13 cellular contexts compared by ENCODE assay signal in the genomic region with DNA sequence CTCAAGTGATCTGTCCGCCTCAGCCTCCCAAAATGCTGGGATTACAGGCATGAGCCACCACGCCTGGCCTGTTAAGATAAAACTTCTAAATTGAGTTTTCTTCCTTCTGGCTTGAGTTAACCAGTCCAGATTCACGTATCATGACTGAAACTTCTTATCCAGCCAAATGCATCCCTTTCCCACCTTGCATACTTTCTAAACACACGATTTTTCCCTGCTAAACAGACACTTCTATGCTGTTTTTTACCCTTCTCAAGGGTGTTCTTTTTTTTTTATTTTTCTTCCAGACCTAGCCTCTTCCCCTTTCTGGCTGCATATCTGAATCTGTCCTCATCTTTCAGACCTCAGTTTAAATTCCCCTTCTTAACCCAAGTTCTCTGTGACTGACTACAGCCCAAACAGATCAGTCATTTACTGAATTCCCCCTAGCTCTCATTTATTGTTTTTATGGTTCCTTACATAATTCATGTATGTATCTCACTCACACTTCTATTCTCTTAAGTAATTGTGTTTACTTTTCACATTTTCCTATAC. TPM values are rescaled to one million over a fixed set of nuclear protein-coding genes. Genes with fewer than 3 reads are reported as not detected.
DNase-seq lines count a peak whose midpoint lies in the region; ATAC-seq, FAIRE-seq and TF ChIP-seq lines count a peak whose summit lies in the region.
"Had no signal": no experiment of that assay in that cellular context is flagged by ENCODE, and none has a peak within 500 bp of the region (broad histone marks: within the 10 kb centered on the region; RNA-seq: fewer than 3 reads in every experiment).

No MANE protein-coding gene starts in this region.

- peaks cover 17 to 31% (median 18%) of the 10 kb centered on the region in 3 donors for H3K36me3 Mint-ChIP-seq in immature natural killer cell

- peaks cover 52% of the 10 kb centered on the region for H3K4me1 ChIP-seq in BLaER1

- FAIRE-seq in GM12892 (lab: Jason Lieb, UNC) = peak; percentile 96

- H3K27ac Mint-ChIP-seq in immature natural killer cell = peak overlapping the region; percentile 91 to 98 (median 96)

- H3K4me3 Mint-ChIP-seq in immature natural killer cell = peak overlapping the region; percentile 89 to 96 (median 89)

- peaks cover 46% of the 10 kb centered on the region for H3K36me3 ChIP-seq in BLaER1
- H3K36me3 ChIP-seq: brain microvascular endothelial cell had no signal

- H4K20me1 ChIP-seq in BLaER1 = no peaks in the 10 kb centered on the region

- H3K9ac ChIP-seq in BLaER1 = peak overlapping the region; percentile 21; the same call in 1 of the 2 replicates

- ATAC-seq in GM21528 (IDR thresholded peaks at IDR 0.05; ENCODE audit: low FRiP score, unreplicated experiment) = no peak
- no peak for ATAC-seq in GM21515 (IDR thresholded peaks at IDR 0.05; ENCODE audit: unreplicated experiment)
- no peak for ATAC-seq in HG03460 (IDR thresholded peaks at IDR 0.05; ENCODE audit: unreplicated experiment)

- H3K9me3 ChIP-seq in BLaER1 = peaks cover 27% of the 10 kb centered on the region

- H3K27ac ChIP-seq in BLaER1 = peak overlapping the region; percentile 95
- H3K27ac ChIP-seq: brain microvascular endothelial cell, C4-2B had no signal

- peaks cover 2 to 9% (median 3%) of the 10 kb centered on the region in 3 donors for H3K27me3 Mint-ChIP-seq in immature natural killer cell (ENCODE audit: low read depth in 3 of 3)

- no peak for TF ChIP-seq POLR2A in GM12892 (IDR thresholded peaks at IDR 0.05; ENCODE audit: low read depth, low read length)

- H3K27me3 ChIP-seq in BLaER1 = no peaks in the 10 kb centered on the region
- H3K27me3 ChIP-seq: brain microvascular endothelial cell had no signal

- peaks cover 72 to 81% of the 10 kb centered on the region in 2 donors for H3K4me1 Mint-ChIP-seq in immature natural killer cell

- H3K9me3 Mint-ChIP-seq in immature natural killer cell = no peaks in the 10 kb centered on the region

- H3K4me2 ChIP-seq in BLaER1 = peak overlapping the region; percentile 86

- DNase-seq in GM12892 (ENCODE audit: insufficient read length) (no peak), OCI-M1 (lab: John Stamatoyannopoulos, UW) (peak; percentile 85), immature natural killer cell (no peak), middle frontal gyrus (ENCODE audit: extremely low spot score, low spot score) (no peak)
- DNase-seq: activated CD4-positive, CD25-positive, alpha-beta regulatory T cell; brain microvascular endothelial cell; mesenchymal stem cell; NCI-H748 treated with DMSO at 0.1 percent for 48 hours had no signal

- no peak overlapping the region for H3K4me3 ChIP-seq in BLaER1

RNA-seq across cellular contexts. Expression of a gene that starts 5.4 kb away (rescaled TPM):
- 58.3 TPM for polyA plus RNA-seq in GM12892 (2012; ENCODE audit: missing spikeins)
- polyA plus RNA-seq in immature natural killer cell = 10 to 100 TPM; 43.4 to 78.4 (median 66.4) TPM

RNA-seq across cellular contexts. Expression of a gene that starts 11.4 kb away (rescaled TPM):
- 3.9 TPM for polyA plus RNA-seq in GM12892 (2012; ENCODE audit: missing spikeins)
- under 1 TPM in 2 of 3 donors, not detected in 1; 0.28 to 0.40 TPM for polyA plus RNA-seq in immature natural killer cell

RNA-seq across cellular contexts. Expression of a gene that starts 13.0 kb away (rescaled TPM):
- 35.4 TPM for polyA plus RNA-seq in GM12892 (2012; ENCODE audit: missing spikeins)
- 10 to 100 TPM; 38.2 to 57.0 (median 45.0) TPM for polyA plus RNA-seq in immature natural killer cell
